ENCODE assay signal across 2 cellular contexts in genomic region chr3:62621171-62621570, GRCh38.
TF ChIP-seq lines count a peak whose summit lies in the region.

No MANE protein-coding gene starts in this region.

TF ChIP-seq in IMR-90, 13 proteins besides CTCF, POLR2A, EP300 and RAD21:
- TF ChIP-seq RCOR1 (IDR thresholded peaks at IDR 0.05; ENCODE audit: insufficient replicate concordance, low read length): no peak
- no peak for TF ChIP-seq NFE2L2 (IDR thresholded peaks at IDR 0.05; ENCODE audit: low read depth, low read length)
- no peak for TF ChIP-seq FOS (IDR thresholded peaks at IDR 0.05; ENCODE audit: low read depth, low read length)
- no peak for TF ChIP-seq SMC3 (IDR thresholded peaks at IDR 0.05; ENCODE audit: low read depth, low read length)
- no peak for TF ChIP-seq BHLHE40 (IDR thresholded peaks at IDR 0.05; ENCODE audit: low read depth, low read length)

TF ChIP-seq in GM23338, 12 proteins besides CTCF, POLR2A, EP300 and RAD21 (continued from another document):
- TF ChIP-seq ZNF462 (CRISPR knock-in tag; IDR thresholded peaks at IDR 0.05): no peak
- no peak for TF ChIP-seq JUNB (IDR thresholded peaks at IDR 0.05; ENCODE audit: unreplicated experiment)
- no peak for TF ChIP-seq CREB1 (CRISPR knock-in tag; IDR thresholded peaks at IDR 0.05; ENCODE audit: low read depth)
- TF ChIP-seq ZNF114 (CRISPR knock-in tag; IDR thresholded peaks at IDR 0.05): no peak
